Comparison of ENCODE assay signal across 26 cellular contexts in the genomic region with DNA sequence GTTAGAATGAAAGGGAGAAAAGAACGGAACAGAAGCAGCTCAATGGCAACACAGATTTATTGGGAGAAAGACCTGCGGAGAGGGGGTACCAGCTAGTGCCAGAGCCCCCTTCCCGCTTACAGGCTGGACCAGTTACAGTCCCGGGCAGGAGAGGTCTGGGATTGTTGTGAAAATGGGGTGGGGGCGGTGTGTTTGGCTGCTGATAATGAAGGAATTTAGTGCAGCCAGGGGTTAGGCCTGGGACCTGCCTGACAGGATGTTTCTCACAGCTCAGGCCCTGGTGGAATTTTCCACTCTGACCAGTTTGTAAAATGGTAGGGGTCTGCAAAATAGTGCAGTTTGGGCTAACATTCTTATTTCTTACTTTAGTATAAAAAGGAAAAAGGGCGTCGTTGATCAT.
"Had no signal": no experiment of that assay in that cellular context is flagged by ENCODE, and none has a peak within 500 bp of the region (broad histone marks: within the 10 kb centered on the region; RNA-seq: fewer than 3 reads in every experiment).

No MANE protein-coding gene starts in this region.

- H3K79me2 ChIP-seq: parathyroid adenoma had no signal

- H3K9me3 ChIP-seq: esophagus muscularis mucosa, suprapubic skin, tibial artery had no signal

- H3K27ac ChIP-seq: coronary artery, esophagus muscularis mucosa, parathyroid adenoma, suprapubic skin, tibial artery had no signal

- DNase-seq: activated CD4-positive, alpha-beta T cell treated with anti-CD3 and anti-CD28 coated beads for 1 hour; activated CD8-positive, alpha-beta memory T cell treated with anti-CD3 and anti-CD28 coated beads, Interleukin-2, amount 10 ng/mL, durations not matched to agents 7 days and 5 days; activated CD8-positive, alpha-beta T cell treated with anti-CD3 and anti-CD28 coated beads, Interleukin-2, amount 10 ng/mL, durations not matched to agents 7 days and 5 days; activated naive CD4-positive, alpha-beta T cell; activated T-cell treated with anti-CD3 and anti-CD28 coated beads, Interleukin-2, amount 50 U/mL, for 48 hours; effector memory CD8-positive, alpha-beta T cell; foreskin melanocyte; kidney; left colon; mammary epithelial cell; midbrain; naive thymus-derived CD4-positive, alpha-beta T cell; right cardiac atrium; stimulated activated CD4-positive, alpha-beta T cell treated with anti-CD3 and anti-CD28 coated beads, Interleukin-15, amount 100 ng/mL, for 24 hours; stimulated activated CD4-positive, alpha-beta T cell treated with anti-CD3 and anti-CD28 coated beads, Interleukin-2, amount 100 ng/mL, for 24 hours; stimulated activated naive B cell treated with anti-CD40 and anti-IgM and Interleukin-4, amounts not matched to agents 10 μg/mL and 1 μg/mL and 100 μg/mL, for 72 hours; SW 1271; T-helper 17 cell; T1000; tibial artery had no signal

- H3K4me1 ChIP-seq: esophagus muscularis mucosa, parathyroid adenoma, suprapubic skin, tibial artery had no signal

- ATAC-seq: activated CD8-positive, alpha-beta memory T cell treated with anti-CD3 and anti-CD28 coated beads, Interleukin-2, amount 10 ng/mL, durations not matched to agents 7 days and 5 days; activated CD8-positive, alpha-beta T cell treated with anti-CD3 and anti-CD28 coated beads, Interleukin-2, amount 10 ng/mL, durations not matched to agents 7 days and 5 days; activated naive CD4-positive, alpha-beta T cell treated with anti-CD3 and anti-CD28 coated beads, Interleukin-2, amount 50 U/mL, for 72 hours; effector memory CD8-positive, alpha-beta T cell; left colon; naive thymus-derived CD4-positive, alpha-beta T cell; right cardiac atrium; stimulated activated naive B cell treated with anti-CD40 and anti-IgM and Interleukin-4, amounts not matched to agents 10 μg/mL and 1 μg/mL and 100 μg/mL, for 72 hours; T-helper 17 cell had no signal

- H3K9ac ChIP-seq: parathyroid adenoma had no signal

- H3K4me3 ChIP-seq: coronary artery, esophagus muscularis mucosa, suprapubic skin, tibial artery had no signal

- FAIRE-seq: bronchial epithelial cell had no signal

- H2AFZ ChIP-seq: parathyroid adenoma had no signal

- H3K27me3 ChIP-seq: esophagus muscularis mucosa, suprapubic skin, tibial artery had no signal
